In the genomic region with DNA sequence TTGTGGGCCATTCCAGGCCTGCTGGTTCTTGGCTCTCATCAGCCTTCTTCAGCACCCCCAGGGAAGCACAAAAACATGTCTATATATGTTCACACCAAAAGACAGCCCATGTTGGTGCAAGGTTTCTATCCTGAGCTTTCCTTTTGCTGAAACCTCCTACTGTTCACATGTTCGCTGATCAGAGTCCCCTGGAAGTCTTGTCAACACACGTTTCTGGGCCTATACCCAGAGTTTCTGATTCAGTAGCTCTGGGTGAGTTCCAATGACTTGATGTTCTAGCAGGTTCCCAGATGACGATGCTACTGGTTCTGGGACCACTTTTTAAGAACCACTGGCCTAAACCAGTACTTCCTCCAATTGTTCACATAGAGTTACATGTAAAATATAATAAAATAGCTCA, we compare ENCODE assay signal across 17 cellular contexts.
"Had no signal": no experiment of that assay in that cellular context is flagged by ENCODE, and none has a peak within 500 bp of the region (broad histone marks: within the 10 kb centered on the region; RNA-seq: fewer than 3 reads in every experiment).

No MANE protein-coding gene starts in this region.

- H3K27me3 ChIP-seq: esophagus muscularis mucosa, heart left ventricle, spleen had no signal

- H3K27ac ChIP-seq: esophagus muscularis mucosa, heart left ventricle, spleen had no signal

- H3K36me3 ChIP-seq: esophagus muscularis mucosa, heart left ventricle, spleen had no signal

- DNase-seq: activated CD4-positive, alpha-beta T cell treated with anti-CD3 and anti-CD28 coated beads for 1 hour; activated CD8-positive, alpha-beta memory T cell treated with anti-CD3 and anti-CD28 coated beads for 24 hours; activated CD8-positive, alpha-beta memory T cell treated with anti-CD3 and anti-CD28 coated beads, Interleukin-2, amount 50 U/mL, for 4 hours; activated naive CD4-positive, alpha-beta T cell treated with Interleukin-2 at 50 U/mL for 16 hours; activated naive CD8-positive, alpha-beta T cell treated with anti-CD3 and anti-CD28 coated beads for 36 hours; amniotic stem cell; effector CD8-positive, alpha-beta T cell; heart left ventricle; left cardiac atrium; mesendoderm; nephron progenitor cell; spleen; stimulated activated CD4-positive, alpha-beta T cell treated with anti-CD3 and anti-CD28 coated beads, Interleukin-4, amount 100 ng/mL, for 1 hour; stimulated activated naive CD4-positive, alpha-beta T cell; T-helper 1 cell had no signal

- H3K9me3 ChIP-seq: esophagus muscularis mucosa, heart left ventricle, mucosa of descending colon, spleen had no signal

- H3K4me1 ChIP-seq: spleen had no signal

- H3K4me3 ChIP-seq: esophagus muscularis mucosa, heart left ventricle, mucosa of descending colon, spleen had no signal
